ENCODE assay signal across 1 cellular context in the genomic region with DNA sequence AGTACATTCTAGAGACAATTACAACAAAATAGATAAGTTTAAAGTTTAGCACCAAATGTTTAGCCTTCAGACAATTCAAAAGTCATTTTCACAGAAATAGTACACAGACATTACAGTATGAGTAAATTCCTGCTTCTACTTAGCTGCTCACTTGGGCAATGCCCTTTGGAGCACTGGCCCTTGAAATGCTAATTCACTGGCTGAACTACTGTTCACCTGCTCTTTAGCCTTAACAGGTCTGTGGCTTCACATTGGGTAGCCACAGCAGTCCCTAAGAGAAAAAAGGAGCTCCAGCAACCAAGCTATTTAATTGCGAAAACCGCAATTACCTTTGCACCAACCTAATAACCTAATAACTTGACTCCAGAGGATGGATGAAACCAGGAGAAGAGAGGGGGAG.
TF ChIP-seq lines count a peak whose summit lies in the region.

No MANE protein-coding gene starts in this region.

TF ChIP-seq in GM23338, 12 proteins besides CTCF, POLR2A, EP300 and RAD21 (continued from another document):
- TF ChIP-seq, protein P1, sequence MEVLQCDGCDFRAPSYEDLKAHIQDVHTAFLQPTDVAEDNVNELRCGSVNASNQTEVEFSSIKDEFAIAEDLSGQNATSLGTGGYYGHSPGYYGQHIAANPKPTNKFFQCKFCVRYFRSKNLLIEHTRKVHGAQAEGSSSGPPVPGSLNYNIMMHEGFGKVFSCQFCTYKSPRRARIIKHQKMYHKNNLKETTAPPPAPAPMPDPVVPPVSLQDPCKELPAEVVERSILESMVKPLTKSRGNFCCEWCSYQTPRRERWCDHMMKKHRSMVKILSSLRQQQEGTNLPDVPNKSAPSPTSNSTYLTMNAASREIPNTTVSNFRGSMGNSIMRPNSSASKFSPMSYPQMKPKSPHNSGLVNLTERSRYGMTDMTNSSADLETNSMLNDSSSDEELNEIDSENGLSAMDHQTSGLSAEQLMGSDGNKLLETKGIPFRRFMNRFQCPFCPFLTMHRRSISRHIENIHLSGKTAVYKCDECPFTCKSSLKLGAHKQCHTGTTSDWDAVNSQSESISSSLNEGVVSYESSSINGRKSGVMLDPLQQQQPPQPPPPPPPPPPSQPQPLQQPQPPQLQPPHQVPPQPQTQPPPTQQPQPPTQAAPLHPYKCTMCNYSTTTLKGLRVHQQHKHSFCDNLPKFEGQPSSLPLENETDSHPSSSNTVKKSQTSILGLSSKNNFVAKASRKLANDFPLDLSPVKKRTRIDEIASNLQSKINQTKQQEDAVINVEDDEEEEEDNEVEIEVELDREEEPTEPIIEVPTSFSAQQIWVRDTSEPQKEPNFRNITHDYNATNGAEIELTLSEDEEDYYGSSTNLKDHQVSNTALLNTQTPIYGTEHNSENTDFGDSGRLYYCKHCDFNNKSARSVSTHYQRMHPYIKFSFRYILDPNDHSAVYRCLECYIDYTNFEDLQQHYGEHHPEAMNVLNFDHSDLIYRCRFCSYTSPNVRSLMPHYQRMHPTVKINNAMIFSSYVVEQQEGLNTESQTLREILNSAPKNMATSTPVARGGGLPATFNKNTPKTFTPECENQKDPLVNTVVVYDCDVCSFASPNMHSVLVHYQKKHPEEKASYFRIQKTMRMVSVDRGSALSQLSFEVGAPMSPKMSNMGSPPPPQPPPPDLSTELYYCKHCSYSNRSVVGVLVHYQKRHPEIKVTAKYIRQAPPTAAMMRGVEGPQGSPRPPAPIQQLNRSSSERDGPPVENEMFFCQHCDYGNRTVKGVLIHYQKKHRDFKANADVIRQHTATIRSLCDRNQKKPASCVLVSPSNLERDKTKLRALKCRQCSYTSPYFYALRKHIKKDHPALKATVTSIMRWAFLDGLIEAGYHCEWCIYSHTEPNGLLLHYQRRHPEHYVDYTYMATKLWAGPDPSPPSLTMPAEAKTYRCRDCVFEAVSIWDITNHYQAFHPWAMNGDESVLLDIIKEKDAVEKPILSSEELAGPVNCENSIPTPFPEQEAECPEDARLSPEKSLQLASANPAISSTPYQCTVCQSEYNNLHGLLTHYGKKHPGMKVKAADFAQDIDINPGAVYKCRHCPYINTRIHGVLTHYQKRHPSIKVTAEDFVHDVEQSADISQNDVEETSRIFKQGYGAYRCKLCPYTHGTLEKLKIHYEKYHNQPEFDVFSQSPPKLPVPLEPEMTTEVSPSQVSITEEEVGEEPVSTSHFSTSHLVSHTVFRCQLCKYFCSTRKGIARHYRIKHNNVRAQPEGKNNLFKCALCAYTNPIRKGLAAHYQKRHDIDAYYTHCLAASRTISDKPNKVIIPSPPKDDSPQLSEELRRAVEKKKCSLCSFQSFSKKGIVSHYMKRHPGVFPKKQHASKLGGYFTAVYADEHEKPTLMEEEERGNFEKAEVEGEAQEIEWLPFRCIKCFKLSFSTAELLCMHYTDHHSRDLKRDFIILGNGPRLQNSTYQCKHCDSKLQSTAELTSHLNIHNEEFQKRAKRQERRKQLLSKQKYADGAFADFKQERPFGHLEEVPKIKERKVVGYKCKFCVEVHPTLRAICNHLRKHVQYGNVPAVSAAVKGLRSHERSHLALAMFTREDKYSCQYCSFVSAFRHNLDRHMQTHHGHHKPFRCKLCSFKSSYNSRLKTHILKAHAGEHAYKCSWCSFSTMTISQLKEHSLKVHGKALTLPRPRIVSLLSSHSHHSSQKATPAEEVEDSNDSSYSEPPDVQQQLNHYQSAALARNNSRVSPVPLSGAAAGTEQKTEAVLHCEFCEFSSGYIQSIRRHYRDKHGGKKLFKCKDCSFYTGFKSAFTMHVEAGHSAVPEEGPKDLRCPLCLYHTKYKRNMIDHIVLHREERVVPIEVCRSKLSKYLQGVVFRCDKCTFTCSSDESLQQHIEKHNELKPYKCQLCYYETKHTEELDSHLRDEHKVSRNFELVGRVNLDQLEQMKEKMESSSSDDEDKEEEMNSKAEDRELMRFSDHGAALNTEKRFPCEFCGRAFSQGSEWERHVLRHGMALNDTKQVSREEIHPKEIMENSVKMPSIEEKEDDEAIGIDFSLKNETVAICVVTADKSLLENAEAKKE (CRISPR knock-in tag; IDR thresholded peaks at IDR 0.05) = no peak; the same call in 1 of the 2 replicates
- no peak for TF ChIP-seq EZH2 (IDR thresholded peaks at IDR 0.05; ENCODE audit: low read depth, unreplicated experiment)
